ENCODE assay signal across 27 cellular contexts in genomic region chr4:138789796-138790195, GRCh38.
"Had no signal": no experiment of that assay in that cellular context is flagged by ENCODE, and none has a peak within 500 bp of the region (broad histone marks: within the 10 kb centered on the region; RNA-seq: fewer than 3 reads in every experiment).

No MANE protein-coding gene starts in this region.

- H3K4me1 Mint-ChIP-seq: activated naive CD8-positive, alpha-beta T cell treated with anti-CD3 and anti-CD28 coated beads for 36 hours; natural killer cell; T-helper 17 cell had no signal

- DNase-seq: activated CD4-positive, alpha-beta T cell treated with anti-CD3 and anti-CD28 coated beads for 4 hours; activated CD4-positive, alpha-beta T cell treated with anti-CD3 and anti-CD28 coated beads, Interleukin-2, amount 50 U/mL, for 48 hours; activated CD4-positive, CD25-positive, alpha-beta regulatory T cell; activated CD8-positive, alpha-beta memory T cell treated with anti-CD3 and anti-CD28 coated beads for 24 hours; activated effector memory CD4-positive, alpha-beta T cell treated with Interleukin-2 at 50 U/mL for 16 hours; activated naive CD4-positive, alpha-beta T cell treated with anti-CD3 and anti-CD28 coated beads for 36 hours; activated naive CD8-positive, alpha-beta T cell treated with anti-CD3 and anti-CD28 coated beads for 36 hours; cerebellar nuclear complex; dorsolateral prefrontal cortex; effector memory CD4-positive, alpha-beta T cell; head of caudate nucleus; hippocampal formation; left lung; lower lobe of right lung; mesendoderm; natural killer cell; posterior cingulate gyrus; right lobe of liver; stimulated activated CD4-positive, alpha-beta T cell treated with anti-CD3 and anti-CD28 coated beads, Interleukin-2, amount 100 ng/mL, for 48 hours; stimulated activated naive CD4-positive, alpha-beta T cell treated with Interleukin-2 at 50 U/mL for 16 hours; T-helper 17 cell had no signal

- H3K9me3 Mint-ChIP-seq: activated naive CD4-positive, alpha-beta T cell treated with anti-CD3 and anti-CD28 coated beads for 36 hours had no signal

- H3K27ac Mint-ChIP-seq: activated naive CD4-positive, alpha-beta T cell treated with anti-CD3 and anti-CD28 coated beads for 36 hours; activated naive CD8-positive, alpha-beta T cell treated with anti-CD3 and anti-CD28 coated beads for 36 hours; natural killer cell; T-helper 17 cell had no signal

- H3K36me3 ChIP-seq: ascending aorta, cardiac muscle cell, gastroesophageal sphincter, left lung, lower lobe of right lung, right lobe of liver, tibial nerve had no signal

- H3K27me3 ChIP-seq: ascending aorta, cardiac muscle cell, gastroesophageal sphincter, left lung, right lobe of liver, tibial nerve had no signal

- H3K4me3 Mint-ChIP-seq: activated naive CD4-positive, alpha-beta T cell treated with anti-CD3 and anti-CD28 coated beads for 36 hours; activated naive CD8-positive, alpha-beta T cell treated with anti-CD3 and anti-CD28 coated beads for 36 hours; brain; natural killer cell; T-helper 17 cell had no signal

- H3K4me1 ChIP-seq: ascending aorta, gastroesophageal sphincter, left lung, lower lobe of right lung, right lobe of liver, tibial nerve had no signal

- H3K27ac ChIP-seq: ascending aorta, cardiac muscle cell, coronary artery, dorsolateral prefrontal cortex, gastroesophageal sphincter, left lung, lower lobe of right lung, right lobe of liver, tibial nerve had no signal

- H3K4me3 ChIP-seq: ascending aorta, cardiac muscle cell, coronary artery, dorsolateral prefrontal cortex, gastroesophageal sphincter, left lung, lower lobe of right lung, right lobe of liver, tibial nerve had no signal

- H3K36me3 Mint-ChIP-seq: activated naive CD8-positive, alpha-beta T cell treated with anti-CD3 and anti-CD28 coated beads for 36 hours; brain; natural killer cell had no signal

- H3K9me3 ChIP-seq: ascending aorta, gastroesophageal sphincter, left lung, lower lobe of right lung, right lobe of liver, tibial nerve had no signal
